27 cellular contexts compared by ENCODE assay signal in the genomic region with DNA sequence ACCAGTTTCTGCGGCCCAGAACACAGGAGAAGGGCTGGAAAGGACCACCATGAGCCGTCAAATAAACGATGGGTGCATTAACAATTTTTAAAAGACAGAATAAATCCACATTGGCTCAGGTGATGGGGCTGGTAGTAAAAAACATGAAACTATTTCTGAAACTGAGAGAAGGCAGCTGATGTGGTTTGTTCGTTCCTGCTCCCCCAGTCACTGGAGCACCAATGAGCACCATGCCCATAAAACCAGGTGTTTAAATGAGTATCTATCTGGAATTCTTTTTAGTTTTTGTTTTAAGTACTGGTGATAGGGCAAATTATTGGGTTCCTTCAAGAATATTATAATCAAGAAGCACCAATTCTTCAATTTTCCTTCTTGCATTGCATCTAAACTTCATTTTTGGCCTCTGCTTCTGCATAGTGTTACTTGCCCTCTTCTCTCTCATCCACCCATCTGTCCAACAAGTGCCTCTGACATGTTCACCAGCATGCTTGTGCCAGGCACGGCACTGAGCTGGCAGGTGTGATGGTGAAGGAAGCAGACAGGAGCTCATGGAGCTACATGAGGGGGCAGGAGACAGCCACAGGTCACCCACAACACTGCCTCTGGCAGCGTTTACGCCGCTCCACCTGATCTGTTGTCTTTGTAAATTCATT.
A peak's percentile ranks its signal among the peaks of the same experiment; 100 is the strongest.
DNase-seq lines count a peak whose midpoint lies in the region; ATAC-seq, FAIRE-seq and TF ChIP-seq lines count a peak whose summit lies in the region.
"Had no signal": no experiment of that assay in that cellular context is flagged by ENCODE, and none has a peak within 500 bp of the region (broad histone marks: within the 10 kb centered on the region; RNA-seq: fewer than 3 reads in every experiment).

No MANE protein-coding gene starts in this region.

- H3K9ac ChIP-seq in skeletal muscle tissue (ENCODE audit: low read depth in 1 of 3, low read length in 3 of 3) = no peak overlapping the region
- H3K9ac ChIP-seq: SK-N-SH had no signal

- CTCF ChIA-PET in activated CD8-positive, alpha-beta T cell treated with anti-CD3 and anti-CD28 coated beads for 36 hours (lab: Charles Lee) = no interaction called here
- CTCF ChIA-PET in activated CD8-positive, alpha-beta T cell treated with anti-CD3 and anti-CD28 coated beads, Interleukin-2, amount 10 ng/mL, durations not matched to agents 7 days and 5 days (lab: Charles Lee) = no interaction called here

- FAIRE-seq in GM19239 (lab: Jason Lieb, UNC) = no peak
- FAIRE-seq: astrocyte, HTR-8/SVneo had no signal

- POLR2A ChIA-PET in activated CD8-positive, alpha-beta T cell treated with anti-CD3 and anti-CD28 coated beads for 36 hours (lab: Charles Lee) = no interaction called here
- POLR2A ChIA-PET in activated CD8-positive, alpha-beta T cell treated with anti-CD3 and anti-CD28 coated beads, Interleukin-2, amount 10 ng/mL, durations not matched to agents 7 days and 5 days (lab: Charles Lee) = no interaction called here

- H3K27me3 Mint-ChIP-seq in activated CD8-positive, alpha-beta T cell treated with anti-CD3 and anti-CD28 coated beads for 36 hours = no peaks in the 10 kb centered on the region
- no peaks in the 10 kb centered on the region for H3K27me3 Mint-ChIP-seq in activated CD8-positive, alpha-beta T cell treated with anti-CD3 and anti-CD28 coated beads, Interleukin-2, amount 10 ng/mL, durations not matched to agents 7 days and 5 days (ENCODE audit: low read depth)
- H3K27me3 Mint-ChIP-seq: activated naive CD8-positive, alpha-beta T cell; B cell had no signal

- H3K4me3 Mint-ChIP-seq in activated CD8-positive, alpha-beta T cell treated with anti-CD3 and anti-CD28 coated beads for 36 hours = no peak overlapping the region
- H3K4me3 Mint-ChIP-seq in activated CD8-positive, alpha-beta T cell treated with anti-CD3 and anti-CD28 coated beads, Interleukin-2, amount 10 ng/mL, durations not matched to agents 7 days and 5 days = no peak overlapping the region
- H3K4me3 Mint-ChIP-seq: activated naive CD8-positive, alpha-beta T cell; B cell had no signal

- intact Hi-C loops in activated CD8-positive, alpha-beta T cell treated with anti-CD3 and anti-CD28 coated beads for 36 hours (cut with micrococcal nuclease) = no loop called here

- peaks cover 24 to 48% (median 31%) of the 10 kb centered on the region in 3 donors for H3K4me1 ChIP-seq in skeletal muscle tissue (ENCODE audit: control insufficient read depth in 3 of 3, insufficient read depth in 3 of 3, low read length in 3 of 3)
- H3K4me1 ChIP-seq: foreskin keratinocyte had no signal

- H3K9me3 Mint-ChIP-seq in activated CD8-positive, alpha-beta T cell treated with anti-CD3 and anti-CD28 coated beads for 36 hours = no peaks in the 10 kb centered on the region
- no peaks in the 10 kb centered on the region for H3K9me3 Mint-ChIP-seq in activated CD8-positive, alpha-beta T cell treated with anti-CD3 and anti-CD28 coated beads, Interleukin-2, amount 10 ng/mL, durations not matched to agents 7 days and 5 days (ENCODE audit: insufficient read depth)

- H3K36me3 Mint-ChIP-seq in activated CD8-positive, alpha-beta T cell treated with anti-CD3 and anti-CD28 coated beads for 36 hours (ENCODE audit: low read depth) = peaks cover 52% of the 10 kb centered on the region
- H3K36me3 Mint-ChIP-seq in activated CD8-positive, alpha-beta T cell treated with anti-CD3 and anti-CD28 coated beads, Interleukin-2, amount 10 ng/mL, durations not matched to agents 7 days and 5 days (ENCODE audit: low read depth) = peaks cover 54% of the 10 kb centered on the region

- DNase-seq in activated CD8-positive, alpha-beta T cell treated with anti-CD3 and anti-CD28 coated beads for 36 hours = no peak
- DNase-seq in activated CD8-positive, alpha-beta T cell treated with anti-CD3 and anti-CD28 coated beads, Interleukin-2, amount 10 ng/mL, durations not matched to agents 7 days and 5 days = no peak
- DNase-seq in cerebellum (ENCODE audit: low spot score) (peak; percentile 82), activated gamma-delta T cell (lab: John Stamatoyannopoulos, UW) (no peak), DMS 273 (lab: John Stamatoyannopoulos, UW; ENCODE audit: unreplicated experiment) (no peak), GM19239 (ENCODE audit: insufficient read length, low spot score) (no peak)
- DNase-seq: activated CD4-positive, alpha-beta T cell treated with anti-CD3 and anti-CD28 coated beads, Interleukin-2, amount 50 U/mL, for 48 hours; DND-41; erythroblast; foreskin keratinocyte; hypothalamus; MV-4-11; NCI-H1694; NCI-H2171 treated with DMSO at 0.1 percent for 48 hours; NCI-H526; SK-N-SH; stimulated activated CD4-positive, alpha-beta T cell treated with anti-CD3 and anti-CD28 coated beads, Interleukin-2, amount 100 ng/mL, for 48 hours; stimulated activated naive CD8-positive, alpha-beta T cell treated with anti-CD3 and anti-CD28 coated beads, Interleukin-15, Interleukin-2, amounts not matched to agents 100 U/mL and 50 U/mL, for 24 hours; thyroid gland had no signal

- no peak for ATAC-seq in activated CD8-positive, alpha-beta T cell treated with anti-CD3 and anti-CD28 coated beads for 36 hours
- no peak for ATAC-seq in activated CD8-positive, alpha-beta T cell treated with anti-CD3 and anti-CD28 coated beads, Interleukin-2, amount 10 ng/mL, durations not matched to agents 7 days and 5 days
- ATAC-seq in HG02678 (IDR thresholded peaks at IDR 0.05; ENCODE audit: unreplicated experiment) = peak; percentile 49
- ATAC-seq: foreskin keratinocyte; stimulated activated naive CD8-positive, alpha-beta T cell treated with anti-CD3 and anti-CD28 coated beads, Interleukin-15, Interleukin-2, amounts not matched to agents 100 U/mL and 50 U/mL, for 24 hours had no signal

- peak overlapping the region; percentile 41 for H3K27ac ChIP-seq in skeletal muscle tissue (ENCODE audit: low read depth, low read length)
- H3K27ac ChIP-seq: foreskin keratinocyte, neutrophil, thyroid gland had no signal

- H3K27me3 ChIP-seq in skeletal muscle tissue (ENCODE audit: control insufficient read depth in 3 of 3, insufficient read depth in 3 of 3, low read length in 3 of 3) = no peaks in the 10 kb centered on the region
- H3K27me3 ChIP-seq: foreskin keratinocyte, neutrophil, thyroid gland had no signal

- peak overlapping the region in 2 of 3 donors; percentile 22 to 29 for H3K4me3 ChIP-seq in skeletal muscle tissue (ENCODE audit: low read length in 3 of 3)
- H3K4me3 ChIP-seq: smooth muscle cell, thyroid gland had no signal

- H3K4me1 Mint-ChIP-seq in activated CD8-positive, alpha-beta T cell treated with anti-CD3 and anti-CD28 coated beads for 36 hours (ENCODE audit: low read depth) = peaks cover 12% of the 10 kb centered on the region
- H3K4me1 Mint-ChIP-seq in activated CD8-positive, alpha-beta T cell treated with anti-CD3 and anti-CD28 coated beads, Interleukin-2, amount 10 ng/mL, durations not matched to agents 7 days and 5 days (ENCODE audit: low read depth) = peaks cover 5% of the 10 kb centered on the region

- peak overlapping the region; percentile 28 for H3K27ac Mint-ChIP-seq in activated CD8-positive, alpha-beta T cell treated with anti-CD3 and anti-CD28 coated beads for 36 hours
- H3K27ac Mint-ChIP-seq in activated CD8-positive, alpha-beta T cell treated with anti-CD3 and anti-CD28 coated beads, Interleukin-2, amount 10 ng/mL, durations not matched to agents 7 days and 5 days = no peak overlapping the region

- H3K36me3 ChIP-seq in skeletal muscle tissue (ENCODE audit: control insufficient read depth in 3 of 3, insufficient read depth in 3 of 3, low read length in 3 of 3) = peaks cover 12 to 28% (median 17%) of the 10 kb centered on the region in 3 donors

- no peaks in the 10 kb centered on the region for H3K9me3 ChIP-seq in skeletal muscle tissue (ENCODE audit: control insufficient read depth in 3 of 3, low read length in 3 of 3)
- H3K9me3 ChIP-seq: neutrophil, SK-N-SH, thyroid gland had no signal

- TF ChIP-seq CTCF in activated CD8-positive, alpha-beta T cell treated with anti-CD3 and anti-CD28 coated beads for 36 hours (IDR thresholded peaks at IDR 0.05) = no peak
